Comparison of ENCODE assay signal across 9 cellular contexts in the genomic region with DNA sequence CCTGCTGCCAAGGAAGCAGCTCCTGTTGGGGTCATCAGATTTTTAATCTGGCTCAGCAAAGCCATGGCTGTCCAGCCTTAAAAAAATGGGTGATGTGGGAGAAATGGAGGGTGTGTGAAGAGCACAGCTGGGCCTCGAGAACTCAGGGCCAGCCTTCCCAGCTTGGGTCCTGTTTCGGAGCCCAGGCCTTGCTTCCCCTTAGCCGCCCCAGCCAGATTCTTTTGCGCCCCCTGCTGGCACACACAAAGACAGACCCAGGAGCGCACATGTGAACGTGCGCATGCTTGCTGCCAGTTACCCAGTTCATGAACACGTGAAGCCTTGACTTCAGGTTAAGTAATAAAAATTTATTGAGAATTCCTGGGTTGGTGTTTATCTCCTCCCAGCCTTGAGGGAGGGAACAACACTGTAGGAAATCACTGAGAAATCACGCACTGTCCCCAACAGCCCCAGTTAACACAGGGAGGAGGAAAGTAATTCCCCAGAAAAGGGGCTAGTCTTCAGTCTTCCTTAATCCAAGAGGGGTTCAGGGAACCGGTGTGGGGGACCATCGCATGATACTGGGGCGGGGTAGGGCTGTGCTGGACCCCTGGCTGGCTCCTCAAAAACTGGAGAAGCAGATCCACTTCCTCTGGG. TPM values are rescaled to one million over a fixed set of nuclear protein-coding genes. Genes with fewer than 3 reads are reported as not detected.
DNase-seq lines count a peak whose midpoint lies in the region; ATAC-seq lines count a peak whose summit lies in the region.
"Had no signal": no experiment of that assay in that cellular context is flagged by ENCODE, and none has a peak within 500 bp of the region (broad histone marks: within the 10 kb centered on the region; RNA-seq: fewer than 3 reads in every experiment).

No MANE protein-coding gene starts in this region.

- peaks cover 32 to 54% of the 10 kb centered on the region in 2 donors for H3K36me3 Mint-ChIP-seq in CD4-positive, alpha-beta memory T cell

- H3K4me1 Mint-ChIP-seq in CD4-positive, alpha-beta memory T cell = peaks cover 32 to 63% (median 47%) of the 10 kb centered on the region in 4 donors

- H3K36me3 ChIP-seq in CD4-positive, alpha-beta memory T cell (ENCODE audit: insufficient read depth, low read length) = peaks cover 45% of the 10 kb centered on the region

- H3K27ac Mint-ChIP-seq in CD4-positive, alpha-beta memory T cell = peak overlapping the region; percentile 88 to 94 (median 93)

- H3K9me3 Mint-ChIP-seq in CD4-positive, alpha-beta memory T cell = no peaks in the 10 kb centered on the region

- peak; percentile 31 for ATAC-seq in GM21526 (IDR thresholded peaks at IDR 0.05; ENCODE audit: low FRiP score, unreplicated experiment)
- peak; percentile 69 to 76 for ATAC-seq in left cardiac atrium
- no peak for ATAC-seq in HG03196 (IDR thresholded peaks at IDR 0.05; ENCODE audit: unreplicated experiment)

- intact Hi-C loops in CD4-positive, alpha-beta memory T cell (cut with micrococcal nuclease) = loop anchor here (1.0 kb wide), 3 partner anchors 21 to 96 kb away; partner anchors contain the start of gene C12orf57
- intact Hi-C loops in left cardiac atrium (cut with DNase I) = loop anchor here in 1 of 2 donors (2.0 kb wide), 1 partner anchor 42 kb away; no protein-coding TSS in a partner anchor

- DNase-seq in CD4-positive, alpha-beta memory T cell = peak; percentile 85 to 87 (median 85)
- DNase-seq in NCI-H128 (lab: John Stamatoyannopoulos, UW; ENCODE audit: unreplicated experiment) (peak; percentile 83), SW480 (ENCODE audit: low spot score) (peak; percentile 95), amniotic epithelial cell (ENCODE audit: low read depth) (peak; percentile 86), left cardiac atrium (peak; percentile 91), retina (peak; percentile 84)

- no peaks in the 10 kb centered on the region for H3K9me3 ChIP-seq in CD4-positive, alpha-beta memory T cell (ENCODE audit: control insufficient read depth in 1 of 2, low read length in 2 of 2)

- H3K4me1 ChIP-seq in CD4-positive, alpha-beta memory T cell (ENCODE audit: insufficient read depth, low read length) = peaks cover 68% of the 10 kb centered on the region

- no peaks in the 10 kb centered on the region for H3K27me3 ChIP-seq in CD4-positive, alpha-beta memory T cell (ENCODE audit: insufficient read depth, low read length)

- CTCF ChIA-PET in CD4-positive, alpha-beta memory T cell (lab: Charles Lee; ENCODE audit: partially characterized antibody) = interaction anchor here (0.7 to 13.5 kb wide), 18 partner anchors 10 to 267 kb away, joined by 3 to 774 read pairs (median 4); partner anchors contain the start of genes C12orf57, PTPN6, RNU7-1 and SPSB2

- H3K4me3 Mint-ChIP-seq in CD4-positive, alpha-beta memory T cell = peak overlapping the region in 1 of 8 donors; percentile 39

- POLR2A ChIA-PET in CD4-positive, alpha-beta memory T cell (lab: Charles Lee; ENCODE audit: partially characterized antibody) = interaction anchor here (0.8 to 13.5 kb wide), 9 partner anchors 19 to 143 kb away, joined by 3 to 1807 read pairs (median 9); partner anchors contain the start of genes ATN1, C12orf57, ENO2 and LPCAT3

- H3K27ac ChIP-seq in CD4-positive, alpha-beta memory T cell (ENCODE audit: low read depth, low read length) = peak overlapping the region; percentile 53

- no peaks in the 10 kb centered on the region for H3K27me3 Mint-ChIP-seq in CD4-positive, alpha-beta memory T cell

- H3K4me3 ChIP-seq in CD4-positive, alpha-beta memory T cell (ENCODE audit: low read length in 2 of 2) = no peak overlapping the region

RNA-seq across cellular contexts. Expression of gene PHB2, which starts 5.3 kb away (rescaled TPM):
- total RNA-seq in CD4-positive, alpha-beta memory T cell = 100 to 1,000 TPM; 142 to 148 TPM
- polyA plus RNA-seq in CD4-positive, alpha-beta memory T cell = 100 to 1,000 TPM; 102 to 114 TPM
- 100 to 1,000 TPM; 117 to 157 TPM for total RNA-seq in left cardiac atrium

RNA-seq across cellular contexts. Expression of gene EMG1, which starts 5.6 kb away (rescaled TPM):
- 10 to 100 TPM; 68.6 to 70.8 TPM for total RNA-seq in CD4-positive, alpha-beta memory T cell
- 10 to 100 TPM; 68.8 to 69.8 TPM for polyA plus RNA-seq in CD4-positive, alpha-beta memory T cell
- 10 to 100 TPM; 34.4 to 36.6 TPM for total RNA-seq in left cardiac atrium

RNA-seq across cellular contexts. Expression of gene PTPN6, which starts 14.0 kb away (rescaled TPM):
- 100 to 1,000 TPM; 189 to 199 TPM for total RNA-seq in CD4-positive, alpha-beta memory T cell
- polyA plus RNA-seq in CD4-positive, alpha-beta memory T cell = 100 to 1,000 TPM; 126 to 325 TPM
- total RNA-seq in left cardiac atrium = 10 to 100 TPM; 13.0 to 18.9 TPM

RNA-seq across cellular contexts. Expression of gene C12orf57, which starts 21.3 kb away (rescaled TPM):
- 100 to 1,000 TPM; 423 to 425 TPM for total RNA-seq in CD4-positive, alpha-beta memory T cell
- 100 to 1,000 TPM; 155 to 244 TPM for polyA plus RNA-seq in CD4-positive, alpha-beta memory T cell
- 100 to 1,000 TPM; 249 to 282 TPM for total RNA-seq in left cardiac atrium

RNA-seq across cellular contexts. Expression of gene RNU7-1, which starts 21.5 kb away (rescaled TPM):
- total RNA-seq in CD4-positive, alpha-beta memory T cell = not detected
- polyA plus RNA-seq in CD4-positive, alpha-beta memory T cell = not detected
- total RNA-seq in left cardiac atrium = not detected
- total RNA-seq: activated CD8-positive, alpha-beta memory T cell treated with anti-CD3 and anti-CD28 coated beads for 36 hours had no signal

Comparison
In these comparisons a context has a peak if more than half of its experiments do, and no peak if none do; other contexts are left out.
1. RNA of gene PTPN6, which starts 14.0 kb away (total RNA-seq): 189 to 199 TPM in CD4-positive, alpha-beta memory T cell; 13.0 to 18.9 TPM in left cardiac atrium; every median in the first group is over 4 times any median in the second.
2. Peak in every context shown above with its lines, with median percentiles within 50 percentile points of each other: DNase-seq.